Comparison of ENCODE assay signal across 8 cellular contexts in the genomic region with DNA sequence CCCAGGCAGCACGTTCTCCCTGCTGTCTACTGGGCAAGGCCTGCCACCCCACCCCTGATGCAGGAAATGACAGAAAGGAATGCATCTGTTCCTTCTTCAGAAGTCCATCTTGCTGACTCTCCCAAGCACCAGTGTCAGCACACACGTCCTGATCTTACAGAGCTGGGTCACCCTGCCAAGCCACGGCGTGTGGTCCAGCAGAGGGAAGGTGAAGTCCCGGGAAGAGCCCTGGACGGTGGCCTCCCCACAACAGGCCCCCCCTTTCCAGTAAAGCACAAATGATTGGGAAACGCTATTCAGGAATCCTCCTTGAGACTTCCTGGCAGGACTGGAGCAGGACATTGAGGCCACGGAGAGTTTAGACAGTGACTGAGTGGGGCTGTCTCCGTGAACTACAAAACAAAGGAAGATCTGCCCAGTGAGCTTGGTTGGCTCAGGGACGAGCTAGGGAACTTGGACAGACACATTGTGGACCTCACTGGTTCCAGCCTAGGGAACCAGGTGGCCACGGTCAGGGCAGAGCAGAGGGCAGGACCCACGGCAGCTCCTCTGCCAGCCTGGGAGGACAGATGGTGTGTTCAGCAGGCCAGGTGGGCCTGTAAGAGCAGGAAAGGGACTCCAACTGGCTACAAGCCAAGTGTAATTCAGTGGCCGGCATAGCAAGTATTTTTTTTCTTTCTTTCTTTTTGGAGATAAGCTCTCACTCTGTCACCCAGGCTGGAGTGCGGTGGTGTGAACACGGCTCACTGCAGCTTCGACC. TPM values are rescaled to one million over a fixed set of nuclear protein-coding genes. Genes with fewer than 3 reads are reported as not detected.
DNase-seq lines count a peak whose midpoint lies in the region; ATAC-seq and TF ChIP-seq lines count a peak whose summit lies in the region.

No MANE protein-coding gene starts in this region.

- DNase-seq in CD4-positive, alpha-beta memory T cell = no peak
- DNase-seq in NCI-H446 treated with DMSO at 0.1 percent for 48 hours (lab: John Stamatoyannopoulos, UW) (peak; percentile 32), coronary artery (ENCODE audit: low spot score) (no peak), SKM-1 (lab: John Stamatoyannopoulos, UW; ENCODE audit: unreplicated experiment) (no peak)
- no peak for DNase-seq in activated naive CD4-positive, alpha-beta T cell treated with anti-CD3 and anti-CD28 coated beads, Interleukin-2, amount 10 ng/mL, durations not matched to agents 7 days and 5 days

- no peak for TF ChIP-seq CTCF in coronary artery (IDR thresholded peaks at IDR 0.05)

- POLR2A ChIA-PET in CD4-positive, alpha-beta memory T cell (lab: Charles Lee; ENCODE audit: partially characterized antibody) = interaction anchor here (1.3 to 1.6 kb wide), 3 partner anchors 16 to 42 kb away, joined by 3 to 7 read pairs (median 6); a partner anchor contains a TSS

- peak overlapping the region in 6 of 8 donors; percentile 17 to 69 (median 51) for H3K4me3 Mint-ChIP-seq in CD4-positive, alpha-beta memory T cell
- H3K4me3 Mint-ChIP-seq in activated naive CD4-positive, alpha-beta T cell treated with anti-CD3 and anti-CD28 coated beads, Interleukin-2, amount 10 ng/mL, durations not matched to agents 7 days and 5 days = no peak overlapping the region

- no peaks in the 10 kb centered on the region for H3K27me3 Mint-ChIP-seq in CD4-positive, alpha-beta memory T cell
- no peaks in the 10 kb centered on the region for H3K27me3 Mint-ChIP-seq in activated naive CD4-positive, alpha-beta T cell treated with anti-CD3 and anti-CD28 coated beads, Interleukin-2, amount 10 ng/mL, durations not matched to agents 7 days and 5 days

- no peaks in the 10 kb centered on the region for H3K9me3 ChIP-seq in CD4-positive, alpha-beta memory T cell (ENCODE audit: control insufficient read depth in 1 of 2, low read length in 2 of 2)
- H3K9me3 ChIP-seq in muscle layer of duodenum (ENCODE audit: control insufficient read depth in 1 of 2, low read length in 2 of 2) = no peaks in the 10 kb centered on the region

- peaks cover 4 to 8% of the 10 kb centered on the region in 2 donors for H3K36me3 Mint-ChIP-seq in CD4-positive, alpha-beta memory T cell
- H3K36me3 Mint-ChIP-seq in activated naive CD4-positive, alpha-beta T cell treated with anti-CD3 and anti-CD28 coated beads, Interleukin-2, amount 10 ng/mL, durations not matched to agents 7 days and 5 days = peaks cover 1% of the 10 kb centered on the region

- H3K36me3 ChIP-seq in CD4-positive, alpha-beta memory T cell (ENCODE audit: insufficient read depth, low read length) = no peaks in the 10 kb centered on the region
- H3K36me3 ChIP-seq in muscle layer of duodenum (ENCODE audit: control insufficient read depth in 1 of 2, insufficient read depth in 2 of 2, low read length in 2 of 2) = no peaks in the 10 kb centered on the region

- H3K27ac ChIP-seq in CD4-positive, alpha-beta memory T cell (ENCODE audit: low read depth, low read length) = peak overlapping the region; percentile 63
- H3K27ac ChIP-seq in coronary artery = peak overlapping the region; percentile 16 to 89
- peak overlapping the region; percentile 85 for H3K27ac ChIP-seq in muscle layer of duodenum (ENCODE audit: low read length)

- H3K9me3 Mint-ChIP-seq in CD4-positive, alpha-beta memory T cell = no peaks in the 10 kb centered on the region
- no peaks in the 10 kb centered on the region for H3K9me3 Mint-ChIP-seq in activated naive CD4-positive, alpha-beta T cell treated with anti-CD3 and anti-CD28 coated beads, Interleukin-2, amount 10 ng/mL, durations not matched to agents 7 days and 5 days

- H3K4me1 Mint-ChIP-seq in CD4-positive, alpha-beta memory T cell = peaks cover 52 to 96% (median 76%) of the 10 kb centered on the region in 4 donors
- H3K4me1 Mint-ChIP-seq in activated naive CD4-positive, alpha-beta T cell treated with anti-CD3 and anti-CD28 coated beads, Interleukin-2, amount 10 ng/mL, durations not matched to agents 7 days and 5 days = peaks cover 56% of the 10 kb centered on the region

- peak overlapping the region; percentile 85 to 95 (median 89) for H3K27ac Mint-ChIP-seq in CD4-positive, alpha-beta memory T cell
- H3K27ac Mint-ChIP-seq in activated naive CD4-positive, alpha-beta T cell treated with anti-CD3 and anti-CD28 coated beads, Interleukin-2, amount 10 ng/mL, durations not matched to agents 7 days and 5 days = no peak overlapping the region

- CTCF ChIA-PET in CD4-positive, alpha-beta memory T cell (lab: Charles Lee; ENCODE audit: partially characterized antibody) = interaction anchor here (1.0 kb wide), 1 partner anchor 40 kb away, joined by 6 read pairs; no protein-coding TSS in a partner anchor
- CTCF ChIA-PET in activated naive CD4-positive, alpha-beta T cell treated with anti-CD3 and anti-CD28 coated beads, Interleukin-2, amount 10 ng/mL, durations not matched to agents 7 days and 5 days (lab: Charles Lee) = interaction anchor here (1.5 to 2.0 kb wide), 2 partner anchors 9 to 29 kb away, joined by 4 read pairs; no protein-coding TSS in a partner anchor

- intact Hi-C loops in CD4-positive, alpha-beta memory T cell (cut with micrococcal nuclease) = loop anchor here (5.0 kb wide), 2 partner anchors 92 to 107 kb away; a partner anchor contains a TSS

- no peak overlapping the region for H3K4me3 ChIP-seq in CD4-positive, alpha-beta memory T cell (ENCODE audit: low read length in 2 of 2)
- peak overlapping the region; percentile 18 for H3K4me3 ChIP-seq in coronary artery
- H3K4me3 ChIP-seq in muscle layer of duodenum (ENCODE audit: low read depth in 1 of 2, low read length in 2 of 2) = peak overlapping the region in 1 of 2 donors; percentile 27

- peaks cover 84% of the 10 kb centered on the region for H3K4me1 ChIP-seq in CD4-positive, alpha-beta memory T cell (ENCODE audit: insufficient read depth, low read length)
- peaks cover 8 to 26% of the 10 kb centered on the region in 2 donors for H3K4me1 ChIP-seq in muscle layer of duodenum (ENCODE audit: control insufficient read depth in 1 of 2, insufficient read depth in 2 of 2, low read length in 2 of 2)

- ATAC-seq in HG03108 (IDR thresholded peaks at IDR 0.05; ENCODE audit: unreplicated experiment) (no peak), HG03521 (IDR thresholded peaks at IDR 0.05; ENCODE audit: unreplicated experiment) (no peak)

- H3K27me3 ChIP-seq in CD4-positive, alpha-beta memory T cell (ENCODE audit: insufficient read depth, low read length) = no peaks in the 10 kb centered on the region
- no peaks in the 10 kb centered on the region for H3K27me3 ChIP-seq in muscle layer of duodenum (ENCODE audit: low read depth, low read length)

RNA-seq across cellular contexts. Expression of a gene that starts 41.7 kb away (rescaled TPM):
- 10 to 100 TPM; 34.9 to 35.9 TPM for total RNA-seq in CD4-positive, alpha-beta memory T cell
- 10 to 100 TPM in 1 of 2 donors, 1 to 10 TPM in 1; 6.5 to 16.7 TPM for polyA plus RNA-seq in CD4-positive, alpha-beta memory T cell

RNA-seq across cellular contexts. Expression of a gene that starts 42.2 kb away (rescaled TPM):
- 10 to 100 TPM; 37.1 to 43.2 TPM for total RNA-seq in CD4-positive, alpha-beta memory T cell
- 10 to 100 TPM; 27.5 to 36.3 TPM for polyA plus RNA-seq in CD4-positive, alpha-beta memory T cell
